ENCODE assay signal across 22 cellular contexts in the genomic region with DNA sequence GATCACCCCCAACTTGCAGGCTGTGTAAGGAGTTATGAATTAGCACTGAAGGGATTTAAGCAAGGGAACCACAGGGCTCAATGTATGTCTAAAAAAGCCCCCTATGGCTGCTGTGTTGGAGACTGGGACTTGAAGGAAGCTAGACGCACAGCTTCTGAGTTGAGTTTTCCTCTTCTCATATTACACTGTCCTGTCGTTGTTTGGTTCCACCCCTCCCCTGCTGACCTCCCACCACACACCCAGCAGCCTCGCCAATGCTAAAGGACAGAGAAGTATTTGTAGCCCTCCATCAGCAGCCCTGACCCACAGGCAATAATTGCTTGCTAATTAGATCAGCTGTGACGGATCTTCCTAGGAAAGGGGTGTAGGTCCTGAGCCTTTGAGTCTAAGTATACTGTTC. TPM values are rescaled to one million over a fixed set of nuclear protein-coding genes. Genes with fewer than 3 reads are reported as not detected.
DNase-seq lines count a peak whose midpoint lies in the region; ATAC-seq and TF ChIP-seq lines count a peak whose summit lies in the region.
"Had no signal": no experiment of that assay in that cellular context is flagged by ENCODE, and none has a peak within 500 bp of the region (broad histone marks: within the 10 kb centered on the region; RNA-seq: fewer than 3 reads in every experiment).

No MANE protein-coding gene starts in this region.

- H3K27ac Mint-ChIP-seq in endodermal cell (peak overlapping the region; percentile 14), nephron progenitor cell (peak overlapping the region; percentile 64)
- H3K27ac Mint-ChIP-seq: CD8-positive, alpha-beta T cell had no signal

- H3K27me3 Mint-ChIP-seq in endodermal cell (ENCODE audit: insufficient read depth), result peaks cover 35% of the 10 kb centered on the region
- H3K27me3 Mint-ChIP-seq in nephron progenitor cell (ENCODE audit: low read depth, poor library complexity), result peaks cover 9% of the 10 kb centered on the region

- H3K4me3 Mint-ChIP-seq in endodermal cell (no peak overlapping the region), nephron progenitor cell (peak overlapping the region; percentile 24)
- H3K4me3 Mint-ChIP-seq: CD8-positive, alpha-beta T cell had no signal

- no peaks in the 10 kb centered on the region for H3K36me3 Mint-ChIP-seq in endodermal cell (ENCODE audit: low read depth)
- H3K36me3 Mint-ChIP-seq in nephron progenitor cell (ENCODE audit: low read depth), result no peaks in the 10 kb centered on the region
- H3K36me3 Mint-ChIP-seq: CD8-positive, alpha-beta T cell had no signal

- no peaks in the 10 kb centered on the region for H3K36me3 ChIP-seq in endodermal cell (ENCODE audit: control insufficient read depth, insufficient read depth, low read length)
- H3K36me3 ChIP-seq: BLaER1 had no signal

- H3K27ac ChIP-seq in C4-2B, result peak overlapping the region; percentile 6; the same call in 1 of the 2 replicates
- no peak overlapping the region for H3K27ac ChIP-seq in endodermal cell (ENCODE audit: low read depth, low read length)
- H3K27ac ChIP-seq: BLaER1, PC-9, RWPE1 had no signal

- DNase-seq in HuH-7 (ENCODE audit: low spot score), result peak; percentile 22
- DNase-seq in endodermal cell, result no peak
- DNase-seq in nephron progenitor cell, result peak; percentile 46
- DNase-seq in cerebellar cortex (ENCODE audit: low spot score), result no peak
- DNase-seq: Calu3; CD8-positive, alpha-beta T cell; HCEC 1CT; MM.1S; NCI-H1092; NCI-H1694; NCI-H2081 treated with DMSO at 0.1 percent for 48 hours; NCI-H446 treated with DMSO at 0.1 percent for 48 hours; NCI-H774; PC-9; SIG-M5 had no signal

- peaks cover 15% of the 10 kb centered on the region for H3K27me3 ChIP-seq in endodermal cell (ENCODE audit: control insufficient read depth, insufficient read depth, low read length, poor library complexity, severe bottlenecking)
- H3K27me3 ChIP-seq: BLaER1 had no signal

- no peak overlapping the region for H3K9ac ChIP-seq in endodermal cell (ENCODE audit: extremely low read depth, low read length, poor library complexity, severe bottlenecking)
- H3K9ac ChIP-seq: BLaER1 had no signal

- TF ChIP-seq CTCF in C4-2B (conservative IDR thresholded peaks at IDR 0.05), result no peak
- no peak for TF ChIP-seq CTCF in endodermal cell (conservative IDR thresholded peaks at IDR 0.05)
- TF ChIP-seq CTCF in nephron progenitor cell (IDR thresholded peaks at IDR 0.05), result no peak

- no peaks in the 10 kb centered on the region for H3K9me3 Mint-ChIP-seq in endodermal cell
- H3K9me3 Mint-ChIP-seq in nephron progenitor cell, result no peaks in the 10 kb centered on the region

- H3K4me3 ChIP-seq in endodermal cell (ENCODE audit: low read length), result no peak overlapping the region
- H3K4me3 ChIP-seq: BLaER1, PC-9 had no signal

- ATAC-seq in HG03469 (IDR thresholded peaks at IDR 0.05; ENCODE audit: unreplicated experiment) (no peak), GM18520 (IDR thresholded peaks at IDR 0.05; ENCODE audit: unreplicated experiment) (no peak)
- ATAC-seq: CD8-positive, alpha-beta T cell had no signal

- H3K4me1 ChIP-seq in endodermal cell (ENCODE audit: control insufficient read depth, insufficient read depth, low read length), result no peaks in the 10 kb centered on the region

- no peaks in the 10 kb centered on the region for H3K9me3 ChIP-seq in endodermal cell (ENCODE audit: control insufficient read depth, low read length)
- H3K9me3 ChIP-seq: BLaER1 had no signal

- H3K4me1 Mint-ChIP-seq in endodermal cell, result peaks cover 22% of the 10 kb centered on the region
- H3K4me1 Mint-ChIP-seq in nephron progenitor cell, result peaks cover 30% of the 10 kb centered on the region

- WGBS in endodermal cell (ENCODE audit: insufficient coverage in 1 of 2, insufficient read length in 1 of 2), 2 experiments, result 34 to 41% methylated on average over 3 to 4 of the region's 4 CpGs

RNA-seq across cellular contexts. Expression of gene CARTPT, which starts 15.1 kb away (rescaled TPM):
- not detected for total RNA-seq in endodermal cell
- 0.85 TPM for polyA plus RNA-seq in endodermal cell (2013, experiment 1 of 2)
- 0.83 TPM for polyA plus RNA-seq in endodermal cell (2013, experiment 2 of 2)
- total RNA-seq: A673; Calu3; CD8-positive, alpha-beta T cell; LHCN-M2; PC-9 had no signal

Comparison
In these comparisons a context has a peak if more than half of its experiments do, and no peak if none do; other contexts are left out.
1. DNase-seq: peak in HuH-7 (single experiment) and nephron progenitor cell (single experiment); none in endodermal cell (single experiment) and cerebellar cortex (single experiment).